ENCODE assay signal across 8 cellular contexts in genomic region chr10:74825371-74826141, GRCh38. TPM values are rescaled to one million over a fixed set of nuclear protein-coding genes. Genes with fewer than 3 reads are reported as not detected.
DNase-seq lines count a peak whose midpoint lies in the region; ATAC-seq lines count a peak whose summit lies in the region.

No MANE protein-coding gene starts in this region.

- peak overlapping the region; percentile 96 for H3K4me3 Mint-ChIP-seq in T-helper 17 cell

- peak; percentile 2 for ATAC-seq in HG03280 (IDR thresholded peaks at IDR 0.05; ENCODE audit: unreplicated experiment)
- no peak for ATAC-seq in T-helper 17 cell

- H3K9me3 ChIP-seq in T-helper 17 cell (ENCODE audit: control insufficient read depth, low read length, poor library complexity, severe bottlenecking): no peaks in the 10 kb centered on the region

- H3K4me1 Mint-ChIP-seq in T-helper 17 cell: peaks cover 61% of the 10 kb centered on the region

- H3K27ac Mint-ChIP-seq in T-helper 17 cell: peak overlapping the region; percentile 95

- peak; percentile 44 for DNase-seq in NCI-H345 (lab: John Stamatoyannopoulos, UW)
- no peak for DNase-seq in NCI-H345 treated with DMSO at 0.1 percent for 48 hours (lab: John Stamatoyannopoulos, UW; ENCODE audit: unreplicated experiment)
- peak; percentile 48 to 63 (median 58) for DNase-seq in T-helper 17 cell
- DNase-seq in caudate nucleus (lab: John Stamatoyannopoulos, UW): peak in 49 of 61 donors; percentile 25 to 86 (median 66)
- peak; percentile 91 for DNase-seq in left kidney (ENCODE audit: low read depth, low spot score)
- peak; percentile 45 for DNase-seq in stimulated activated CD4-positive, alpha-beta T cell treated with anti-CD3 and anti-CD28 coated beads, Interleukin-4, amount 100 ng/mL, for 24 hours
- no peak for DNase-seq in NCI-H774 (lab: John Stamatoyannopoulos, UW)

- peaks cover 4% of the 10 kb centered on the region for H3K36me3 Mint-ChIP-seq in T-helper 17 cell (ENCODE audit: low read depth)

- H3K27ac ChIP-seq in caudate nucleus (ENCODE audit: low read depth, low read length): peak overlapping the region; percentile 92

- H3K27me3 Mint-ChIP-seq in T-helper 17 cell: no peaks in the 10 kb centered on the region

RNA-seq across cellular contexts. Expression of gene KAT6B, which starts 0.8 kb away (rescaled TPM):
- total RNA-seq in T-helper 17 cell: 10 to 100 TPM; 81.9 to 84.6 TPM

Comparison
In these comparisons a context has a peak if more than half of its experiments do, and no peak if none do; other contexts are left out.
1. DNase-seq: peak in NCI-H345 (single experiment), T-helper 17 cell (3 of 3), caudate nucleus (49 of 61), left kidney (single experiment) and stimulated activated CD4-positive, alpha-beta T cell treated with anti-CD3 and anti-CD28 coated beads, Interleukin-4, amount 100 ng/mL, for 24 hours (single experiment); none in NCI-H345 treated with DMSO at 0.1 percent for 48 hours (single experiment) and NCI-H774 (single experiment).